In the genomic region with DNA sequence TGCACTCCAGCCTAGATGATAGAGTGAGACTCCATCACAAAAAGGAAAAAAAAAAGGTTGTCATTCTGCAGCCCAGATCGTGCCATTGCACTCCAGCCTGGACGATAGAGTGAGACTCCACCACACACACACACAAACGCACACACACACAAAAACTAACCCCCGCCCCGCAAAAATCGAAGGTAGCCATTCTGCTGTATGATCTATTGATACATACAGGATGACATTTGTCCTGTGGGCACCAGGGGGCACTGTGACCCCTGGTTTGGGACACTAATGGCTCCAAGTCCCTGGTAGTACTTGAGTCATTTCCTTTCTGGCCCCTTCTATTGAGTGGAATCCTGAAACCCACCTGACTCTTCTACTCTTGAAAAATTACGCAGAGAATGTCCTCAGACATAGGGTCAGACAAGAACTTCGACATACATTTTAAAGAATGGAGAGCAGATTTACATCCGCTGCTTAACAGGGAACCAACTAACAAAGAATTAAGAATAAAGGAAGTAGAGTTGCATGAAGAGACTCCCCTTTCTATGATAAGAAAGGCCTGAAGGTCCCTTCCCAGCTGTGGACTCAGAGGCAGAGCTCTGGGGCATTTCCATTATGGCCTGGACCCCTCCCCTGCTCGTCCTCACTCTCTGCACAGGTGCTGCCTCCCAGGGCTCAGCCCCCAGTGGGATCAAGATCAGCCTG, we compare ENCODE assay signal across 1 cellular context.
TF ChIP-seq lines count a peak whose summit lies in the region.

No MANE protein-coding gene starts in this region.

TF ChIP-seq in GM23338, 12 proteins besides CTCF, POLR2A, EP300 and RAD21 (continued from another document):
- TF ChIP-seq, protein P1, sequence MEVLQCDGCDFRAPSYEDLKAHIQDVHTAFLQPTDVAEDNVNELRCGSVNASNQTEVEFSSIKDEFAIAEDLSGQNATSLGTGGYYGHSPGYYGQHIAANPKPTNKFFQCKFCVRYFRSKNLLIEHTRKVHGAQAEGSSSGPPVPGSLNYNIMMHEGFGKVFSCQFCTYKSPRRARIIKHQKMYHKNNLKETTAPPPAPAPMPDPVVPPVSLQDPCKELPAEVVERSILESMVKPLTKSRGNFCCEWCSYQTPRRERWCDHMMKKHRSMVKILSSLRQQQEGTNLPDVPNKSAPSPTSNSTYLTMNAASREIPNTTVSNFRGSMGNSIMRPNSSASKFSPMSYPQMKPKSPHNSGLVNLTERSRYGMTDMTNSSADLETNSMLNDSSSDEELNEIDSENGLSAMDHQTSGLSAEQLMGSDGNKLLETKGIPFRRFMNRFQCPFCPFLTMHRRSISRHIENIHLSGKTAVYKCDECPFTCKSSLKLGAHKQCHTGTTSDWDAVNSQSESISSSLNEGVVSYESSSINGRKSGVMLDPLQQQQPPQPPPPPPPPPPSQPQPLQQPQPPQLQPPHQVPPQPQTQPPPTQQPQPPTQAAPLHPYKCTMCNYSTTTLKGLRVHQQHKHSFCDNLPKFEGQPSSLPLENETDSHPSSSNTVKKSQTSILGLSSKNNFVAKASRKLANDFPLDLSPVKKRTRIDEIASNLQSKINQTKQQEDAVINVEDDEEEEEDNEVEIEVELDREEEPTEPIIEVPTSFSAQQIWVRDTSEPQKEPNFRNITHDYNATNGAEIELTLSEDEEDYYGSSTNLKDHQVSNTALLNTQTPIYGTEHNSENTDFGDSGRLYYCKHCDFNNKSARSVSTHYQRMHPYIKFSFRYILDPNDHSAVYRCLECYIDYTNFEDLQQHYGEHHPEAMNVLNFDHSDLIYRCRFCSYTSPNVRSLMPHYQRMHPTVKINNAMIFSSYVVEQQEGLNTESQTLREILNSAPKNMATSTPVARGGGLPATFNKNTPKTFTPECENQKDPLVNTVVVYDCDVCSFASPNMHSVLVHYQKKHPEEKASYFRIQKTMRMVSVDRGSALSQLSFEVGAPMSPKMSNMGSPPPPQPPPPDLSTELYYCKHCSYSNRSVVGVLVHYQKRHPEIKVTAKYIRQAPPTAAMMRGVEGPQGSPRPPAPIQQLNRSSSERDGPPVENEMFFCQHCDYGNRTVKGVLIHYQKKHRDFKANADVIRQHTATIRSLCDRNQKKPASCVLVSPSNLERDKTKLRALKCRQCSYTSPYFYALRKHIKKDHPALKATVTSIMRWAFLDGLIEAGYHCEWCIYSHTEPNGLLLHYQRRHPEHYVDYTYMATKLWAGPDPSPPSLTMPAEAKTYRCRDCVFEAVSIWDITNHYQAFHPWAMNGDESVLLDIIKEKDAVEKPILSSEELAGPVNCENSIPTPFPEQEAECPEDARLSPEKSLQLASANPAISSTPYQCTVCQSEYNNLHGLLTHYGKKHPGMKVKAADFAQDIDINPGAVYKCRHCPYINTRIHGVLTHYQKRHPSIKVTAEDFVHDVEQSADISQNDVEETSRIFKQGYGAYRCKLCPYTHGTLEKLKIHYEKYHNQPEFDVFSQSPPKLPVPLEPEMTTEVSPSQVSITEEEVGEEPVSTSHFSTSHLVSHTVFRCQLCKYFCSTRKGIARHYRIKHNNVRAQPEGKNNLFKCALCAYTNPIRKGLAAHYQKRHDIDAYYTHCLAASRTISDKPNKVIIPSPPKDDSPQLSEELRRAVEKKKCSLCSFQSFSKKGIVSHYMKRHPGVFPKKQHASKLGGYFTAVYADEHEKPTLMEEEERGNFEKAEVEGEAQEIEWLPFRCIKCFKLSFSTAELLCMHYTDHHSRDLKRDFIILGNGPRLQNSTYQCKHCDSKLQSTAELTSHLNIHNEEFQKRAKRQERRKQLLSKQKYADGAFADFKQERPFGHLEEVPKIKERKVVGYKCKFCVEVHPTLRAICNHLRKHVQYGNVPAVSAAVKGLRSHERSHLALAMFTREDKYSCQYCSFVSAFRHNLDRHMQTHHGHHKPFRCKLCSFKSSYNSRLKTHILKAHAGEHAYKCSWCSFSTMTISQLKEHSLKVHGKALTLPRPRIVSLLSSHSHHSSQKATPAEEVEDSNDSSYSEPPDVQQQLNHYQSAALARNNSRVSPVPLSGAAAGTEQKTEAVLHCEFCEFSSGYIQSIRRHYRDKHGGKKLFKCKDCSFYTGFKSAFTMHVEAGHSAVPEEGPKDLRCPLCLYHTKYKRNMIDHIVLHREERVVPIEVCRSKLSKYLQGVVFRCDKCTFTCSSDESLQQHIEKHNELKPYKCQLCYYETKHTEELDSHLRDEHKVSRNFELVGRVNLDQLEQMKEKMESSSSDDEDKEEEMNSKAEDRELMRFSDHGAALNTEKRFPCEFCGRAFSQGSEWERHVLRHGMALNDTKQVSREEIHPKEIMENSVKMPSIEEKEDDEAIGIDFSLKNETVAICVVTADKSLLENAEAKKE (CRISPR knock-in tag; IDR thresholded peaks at IDR 0.05): no peak
- TF ChIP-seq NANOG (IDR thresholded peaks at IDR 0.05; ENCODE audit: borderline replicate concordance): no peak
- TF ChIP-seq EZH2 (IDR thresholded peaks at IDR 0.05; ENCODE audit: low read depth, unreplicated experiment): no peak
- TF ChIP-seq, protein P2, sequence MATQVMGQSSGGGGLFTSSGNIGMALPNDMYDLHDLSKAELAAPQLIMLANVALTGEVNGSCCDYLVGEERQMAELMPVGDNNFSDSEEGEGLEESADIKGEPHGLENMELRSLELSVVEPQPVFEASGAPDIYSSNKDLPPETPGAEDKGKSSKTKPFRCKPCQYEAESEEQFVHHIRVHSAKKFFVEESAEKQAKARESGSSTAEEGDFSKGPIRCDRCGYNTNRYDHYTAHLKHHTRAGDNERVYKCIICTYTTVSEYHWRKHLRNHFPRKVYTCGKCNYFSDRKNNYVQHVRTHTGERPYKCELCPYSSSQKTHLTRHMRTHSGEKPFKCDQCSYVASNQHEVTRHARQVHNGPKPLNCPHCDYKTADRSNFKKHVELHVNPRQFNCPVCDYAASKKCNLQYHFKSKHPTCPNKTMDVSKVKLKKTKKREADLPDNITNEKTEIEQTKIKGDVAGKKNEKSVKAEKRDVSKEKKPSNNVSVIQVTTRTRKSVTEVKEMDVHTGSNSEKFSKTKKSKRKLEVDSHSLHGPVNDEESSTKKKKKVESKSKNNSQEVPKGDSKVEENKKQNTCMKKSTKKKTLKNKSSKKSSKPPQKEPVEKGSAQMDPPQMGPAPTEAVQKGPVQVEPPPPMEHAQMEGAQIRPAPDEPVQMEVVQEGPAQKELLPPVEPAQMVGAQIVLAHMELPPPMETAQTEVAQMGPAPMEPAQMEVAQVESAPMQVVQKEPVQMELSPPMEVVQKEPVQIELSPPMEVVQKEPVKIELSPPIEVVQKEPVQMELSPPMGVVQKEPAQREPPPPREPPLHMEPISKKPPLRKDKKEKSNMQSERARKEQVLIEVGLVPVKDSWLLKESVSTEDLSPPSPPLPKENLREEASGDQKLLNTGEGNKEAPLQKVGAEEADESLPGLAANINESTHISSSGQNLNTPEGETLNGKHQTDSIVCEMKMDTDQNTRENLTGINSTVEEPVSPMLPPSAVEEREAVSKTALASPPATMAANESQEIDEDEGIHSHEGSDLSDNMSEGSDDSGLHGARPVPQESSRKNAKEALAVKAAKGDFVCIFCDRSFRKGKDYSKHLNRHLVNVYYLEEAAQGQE (IDR thresholded peaks at IDR 0.05; ENCODE audit: unreplicated experiment): no peak
- TF ChIP-seq POLR2AphosphoS5 (IDR thresholded peaks at IDR 0.05; ENCODE audit: low read depth): no peak
- no peak for TF ChIP-seq STAT1 (IDR thresholded peaks at IDR 0.05; ENCODE audit: unreplicated experiment)
- TF ChIP-seq ZNF114 (CRISPR knock-in tag; IDR thresholded peaks at IDR 0.05): no peak
- no peak for TF ChIP-seq EZH2phosphoT487 (IDR thresholded peaks at IDR 0.05; ENCODE audit: unreplicated experiment)
- no peak for TF ChIP-seq ZNF331 (CRISPR knock-in tag; IDR thresholded peaks at IDR 0.05; ENCODE audit: low read depth)
- TF ChIP-seq JUNB (IDR thresholded peaks at IDR 0.05; ENCODE audit: unreplicated experiment): no peak
